ENCODE assay signal across 9 cellular contexts in the genomic region with DNA sequence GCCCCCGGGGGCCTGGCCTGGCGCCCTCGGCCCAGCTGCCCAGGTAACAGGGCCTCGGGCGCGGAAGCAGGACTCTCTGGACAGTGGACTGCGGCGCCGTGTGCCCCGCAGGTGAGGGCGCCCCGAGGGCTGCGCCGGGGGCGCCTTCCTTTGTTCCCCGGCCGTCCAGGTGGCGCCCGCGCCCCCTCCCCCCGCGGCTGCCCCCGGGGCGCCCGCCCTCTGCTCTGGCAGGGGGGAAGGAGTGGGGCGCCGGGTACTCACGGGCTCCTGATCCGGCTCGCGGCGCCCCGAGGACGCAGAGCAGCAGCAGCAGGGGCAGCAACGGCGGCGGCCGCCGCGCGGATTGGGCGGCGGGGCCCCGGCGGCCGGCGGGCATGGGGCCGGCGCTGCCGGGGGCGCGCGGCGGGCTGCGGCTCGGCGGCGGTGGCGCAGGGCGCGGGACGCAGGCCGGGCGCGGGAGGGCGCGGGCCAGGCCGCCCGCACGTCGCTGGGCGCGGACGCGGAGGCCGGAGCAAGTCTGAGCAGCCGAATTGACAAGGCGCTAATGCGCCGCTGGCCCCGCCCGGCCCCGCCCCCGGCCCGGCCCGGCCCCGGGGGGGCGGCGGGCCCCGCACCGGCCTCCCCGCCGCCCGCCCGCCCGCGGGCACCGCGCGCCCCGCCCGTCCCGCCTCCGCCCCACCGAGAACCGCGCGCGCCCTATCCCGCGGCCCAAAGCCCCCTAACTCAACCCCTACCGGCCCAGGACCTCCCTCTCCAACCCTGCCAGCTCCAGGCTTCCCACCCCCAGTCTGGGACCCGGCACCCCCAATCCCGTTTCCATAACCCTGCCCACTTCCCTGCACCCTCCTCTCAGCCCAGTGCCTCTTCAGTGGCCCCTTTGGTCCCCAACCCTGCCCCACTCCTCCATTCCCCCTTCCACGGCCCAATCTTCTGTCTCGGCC. TPM values are rescaled to one million over a fixed set of nuclear protein-coding genes. Genes with fewer than 3 reads are reported as not detected.
DNase-seq lines count a peak whose midpoint lies in the region; ATAC-seq and TF ChIP-seq lines count a peak whose summit lies in the region.
"Had no signal": no experiment of that assay in that cellular context is flagged by ENCODE, and none has a peak within 500 bp of the region (broad histone marks: within the 10 kb centered on the region; RNA-seq: fewer than 3 reads in every experiment).

A gene with protein sequence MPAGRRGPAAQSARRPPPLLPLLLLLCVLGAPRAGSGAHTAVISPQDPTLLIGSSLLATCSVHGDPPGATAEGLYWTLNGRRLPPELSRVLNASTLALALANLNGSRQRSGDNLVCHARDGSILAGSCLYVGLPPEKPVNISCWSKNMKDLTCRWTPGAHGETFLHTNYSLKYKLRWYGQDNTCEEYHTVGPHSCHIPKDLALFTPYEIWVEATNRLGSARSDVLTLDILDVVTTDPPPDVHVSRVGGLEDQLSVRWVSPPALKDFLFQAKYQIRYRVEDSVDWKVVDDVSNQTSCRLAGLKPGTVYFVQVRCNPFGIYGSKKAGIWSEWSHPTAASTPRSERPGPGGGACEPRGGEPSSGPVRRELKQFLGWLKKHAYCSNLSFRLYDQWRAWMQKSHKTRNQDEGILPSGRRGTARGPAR (minus strand): TSS at position 519 of the 941 bp plus-strand sequence. CDS start 143 bp downstream, at position 376.

- H3K36me3 ChIP-seq in ES-I3 (ENCODE audit: insufficient read depth, low read length) (no peaks in the 10 kb centered on the region), adipocyte (ENCODE audit: control insufficient read depth, insufficient read depth, low read length, severe bottlenecking) (peaks cover 8% of the 10 kb centered on the region), left ventricle myocardium inferior (no peaks in the 10 kb centered on the region), skeletal muscle satellite cell (ENCODE audit: insufficient read depth, low read length) (no peaks in the 10 kb centered on the region), ovary (no peaks in the 10 kb centered on the region)

- no peaks in the 10 kb centered on the region for H3K9me3 Mint-ChIP-seq in naive thymus-derived CD8-positive, alpha-beta T cell

- H3K4me3 ChIP-seq in adipocyte (ENCODE audit: low read length) (peak within 1 kb of the TSS; percentile 88), left ventricle myocardium inferior (peak within 1 kb of the TSS; percentile 56), skeletal muscle satellite cell (ENCODE audit: low read length) (peak within 1 kb of the TSS; percentile 72), ovary (no peak within 1 kb of the TSS)

- peaks cover 23% of the 10 kb centered on the region for H3K4me1 ChIP-seq in ES-I3 (ENCODE audit: insufficient read depth, low read length)
- H3K4me1 ChIP-seq in adipocyte (ENCODE audit: control insufficient read depth, insufficient read depth, low read length) = peaks cover 26% of the 10 kb centered on the region
- peaks cover 59% of the 10 kb centered on the region for H3K4me1 ChIP-seq in left ventricle myocardium inferior
- H3K4me1 ChIP-seq in skeletal muscle satellite cell (ENCODE audit: control insufficient read depth, insufficient read depth, low read length) = peaks cover 23% of the 10 kb centered on the region
- H3K4me1 ChIP-seq in ovary (ENCODE audit: insufficient read depth) = no peaks in the 10 kb centered on the region

- peaks cover 4% of the 10 kb centered on the region for H3K27me3 ChIP-seq in adipocyte (replicated peaks; ENCODE audit: control insufficient read depth, insufficient read depth, low read length)
- peaks cover 96% of the 10 kb centered on the region for H3K27me3 ChIP-seq in left ventricle myocardium inferior (ENCODE audit: low read depth)
- H3K27me3 ChIP-seq in skeletal muscle satellite cell (ENCODE audit: control insufficient read depth, insufficient read depth, low read length) = peaks cover 39% of the 10 kb centered on the region
- peaks cover 8% of the 10 kb centered on the region for H3K27me3 ChIP-seq in ovary

- H3K27me3 Mint-ChIP-seq in naive thymus-derived CD8-positive, alpha-beta T cell = peaks cover 24 to 79% (median 50%) of the 10 kb centered on the region in 5 donors

- H3K27ac ChIP-seq in left ventricle myocardium inferior (replicated peaks) (no peak within 1 kb of the TSS), ovary (no peak within 1 kb of the TSS)

- POLR2A ChIA-PET in naive thymus-derived CD8-positive, alpha-beta T cell (lab: Charles Lee) = no interaction called here

- peaks cover 10 to 44% (median 24%) of the 10 kb centered on the region in 4 donors for H3K4me1 Mint-ChIP-seq in naive thymus-derived CD8-positive, alpha-beta T cell

- WGBS in ovary, 3 donors = 1 to 2% (median 1%) methylated on average over 16 to 112 of the region's 116 CpGs

- H3K27ac Mint-ChIP-seq in naive thymus-derived CD8-positive, alpha-beta T cell = peak within 1 kb of the TSS in 1 of 10 donors; percentile 63

- intact Hi-C loops in left ventricle myocardium inferior (cut with micrococcal nuclease) = no loop called here
- intact Hi-C loops in ovary (cut with DNase I) = no loop called here

- DNase-seq in adipocyte (ENCODE audit: low read depth) (peak; percentile 36), left ventricle myocardium inferior (no peak), ovary (no peak), anterior cingulate cortex (lab: John Stamatoyannopoulos, UW) (no peak)
- no peak for DNase-seq in naive thymus-derived CD8-positive, alpha-beta T cell
- DNase-seq: stimulated activated CD4-positive, alpha-beta T cell treated with anti-CD3 and anti-CD28 coated beads, Interleukin-2, amount 100 ng/mL, for 24 hours had no signal

- H3K9ac ChIP-seq in ES-I3 (ENCODE audit: low read depth, low read length) (peak within 1 kb of the TSS; percentile 9; the same call in 1 of the 2 replicates), adipocyte (ENCODE audit: low read length) (peak within 1 kb of the TSS; percentile 92), skeletal muscle satellite cell (ENCODE audit: low read depth, low read length) (peak within 1 kb of the TSS; percentile 59)

- peak within 1 kb of the TSS; percentile 84 for H3K4me2 ChIP-seq in skeletal muscle satellite cell (ENCODE audit: low read length)

- H3K4me3 Mint-ChIP-seq in naive thymus-derived CD8-positive, alpha-beta T cell = peak within 1 kb of the TSS in 4 of 10 donors; percentile 18 to 69 (median 62)

- no peak for ATAC-seq in naive thymus-derived CD8-positive, alpha-beta T cell
- no peak for ATAC-seq in GM21786 (IDR thresholded peaks at IDR 0.05; ENCODE audit: unreplicated experiment)

- H3K9me3 ChIP-seq in ES-I3 (ENCODE audit: control insufficient read depth, insufficient read depth, low read length) (no peaks in the 10 kb centered on the region), adipocyte (ENCODE audit: control insufficient read depth, low read length) (no peaks in the 10 kb centered on the region), left ventricle myocardium inferior (replicated peaks) (no peaks in the 10 kb centered on the region), skeletal muscle satellite cell (replicated peaks; ENCODE audit: low read length) (no peaks in the 10 kb centered on the region), ovary (no peaks in the 10 kb centered on the region)

- no peak for TF ChIP-seq POLR2A in ovary (IDR thresholded peaks at IDR 0.05)

- no peak for TF ChIP-seq EP300 in ovary (IDR thresholded peaks at IDR 0.05)

- TF ChIP-seq CTCF in left ventricle myocardium inferior (IDR thresholded peaks at IDR 0.05; ENCODE audit: borderline replicate concordance) = no peak
- no peak for TF ChIP-seq CTCF in ovary (IDR thresholded peaks at IDR 0.05)

- H3K36me3 Mint-ChIP-seq in naive thymus-derived CD8-positive, alpha-beta T cell = peaks cover 0 to 12% (median 0%) of the 10 kb centered on the region in 3 donors

RNA-seq across cellular contexts. Expression of the gene that starts here (rescaled TPM):
- total RNA-seq in left ventricle myocardium inferior = 20.0 TPM
- 21.6 and 36.8 TPM in 2 replicates for total RNA-seq in skeletal muscle satellite cell (2012; rRNA removed)
- 1 to 10 TPM in 2 of 7 donors, under 1 TPM in 2, not detected in 3; 0.51 to 1.1 (median 1.0) TPM for total RNA-seq in ovary
- 1 to 10 TPM in 1 of 2 donors, under 1 TPM in 1; 0.83 to 1.2 TPM for polyA plus RNA-seq in ovary
- total RNA-seq in naive thymus-derived CD8-positive, alpha-beta T cell = not detected
- 1 to 10 TPM in 1 of 3 donors, under 1 TPM in 1, not detected in 1; 0.55 to 1.1 TPM for polyA plus RNA-seq in naive thymus-derived CD8-positive, alpha-beta T cell

Comparison
In these comparisons a context has a peak if more than half of its experiments do, and no peak if none do; other contexts are left out.
1. H3K9ac ChIP-seq: peak in every context shown above with its lines; median percentile 92 in adipocyte; 59 in skeletal muscle satellite cell; 9 in ES-I3.